In genomic region chr13:40589285-40590109, GRCh38 we compare ENCODE assay signal across 8 cellular contexts.
DNase-seq lines count a peak whose midpoint lies in the region; ATAC-seq and TF ChIP-seq lines count a peak whose summit lies in the region.

No MANE protein-coding gene starts in this region.

- no peaks in the 10 kb centered on the region for H3K36me3 Mint-ChIP-seq in activated B cell treated with CpG ODN at 0.5 μM for 24 hours (ENCODE audit: low read depth)

- intact Hi-C loops in activated B cell treated with CpG ODN at 0.5 μM for 24 hours (cut with micrococcal nuclease): loop anchor here (1.0 kb wide), 4 partner anchors 8 to 144 kb away; no protein-coding TSS in a partner anchor
- intact Hi-C loops in head of caudate nucleus (cut with DNase I): loop anchor here (10.0 kb wide), 1 partner anchor 75 kb away; the partner anchor contains the start of gene FOXO1

- H3K27me3 Mint-ChIP-seq in activated B cell treated with CpG ODN at 0.5 μM for 24 hours: no peaks in the 10 kb centered on the region

- peak overlapping the region; percentile 96 for H3K27ac Mint-ChIP-seq in activated B cell treated with CpG ODN at 0.5 μM for 24 hours

- H3K4me3 Mint-ChIP-seq in activated B cell treated with CpG ODN at 0.5 μM for 24 hours: peak overlapping the region; percentile 81

- no peak for TF ChIP-seq CTCF in activated B cell treated with CpG ODN at 0.5 μM for 24 hours (IDR thresholded peaks at IDR 0.05)

- POLR2A ChIA-PET in activated B cell treated with CpG ODN at 0.5 μM for 24 hours (lab: Charles Lee): interaction anchor here (0.7 to 3.4 kb wide), 10 partner anchors 9 to 520 kb away, joined by 3 to 24 read pairs (median 4); partner anchors contain the start of gene FOXO1

- ATAC-seq in GM21447 (IDR thresholded peaks at IDR 0.05; ENCODE audit: unreplicated experiment): peak; percentile 94
- ATAC-seq in activated B cell treated with CpG ODN at 0.5 μM for 24 hours (ENCODE audit: low read depth): peak; percentile 89

- H3K9me3 Mint-ChIP-seq in activated B cell treated with CpG ODN at 0.5 μM for 24 hours: no peaks in the 10 kb centered on the region

- CTCF ChIA-PET in activated B cell treated with CpG ODN at 0.5 μM for 24 hours (lab: Charles Lee): interaction anchor here (1.6 kb wide), 1 partner anchor 520 kb away, joined by 3 read pairs; no protein-coding TSS in a partner anchor

- DNase-seq in GDM1 (lab: John Stamatoyannopoulos, UW) (peak; percentile 84), HT1080 (ENCODE audit: low read depth) (peak; percentile 86), activated B cell treated with CpG ODN at 0.5 μM for 24 hours (no peak), head of caudate nucleus (peak in 25 of 42 donors; percentile 18 to 72 (median 44)), pulmonary artery endothelial cell (ENCODE audit: low read depth, low spot score) (peak; percentile 93), NCI-H2227 treated with DMSO at 0.1 percent for 48 hours (lab: John Stamatoyannopoulos, UW) (no peak)
- no peak for DNase-seq in stimulated activated CD4-positive, alpha-beta T cell treated with anti-CD3 and anti-CD28 coated beads, Interleukin-12 subunit alpha, Interleukin-12 subunit beta, amount 100 ng/mL, for 4 hours

- H3K4me1 Mint-ChIP-seq in activated B cell treated with CpG ODN at 0.5 μM for 24 hours: peaks cover 99% of the 10 kb centered on the region

Comparison
In these comparisons a context has a peak if more than half of its experiments do, and no peak if none do; other contexts are left out.
1. DNase-seq: peak in GDM1 (single experiment), HT1080 (single experiment), head of caudate nucleus (25 of 42) and pulmonary artery endothelial cell (single experiment); none in activated B cell treated with CpG ODN at 0.5 μM for 24 hours (single experiment), NCI-H2227 treated with DMSO at 0.1 percent for 48 hours (single experiment) and stimulated activated CD4-positive, alpha-beta T cell treated with anti-CD3 and anti-CD28 coated beads, Interleukin-12 subunit alpha, Interleukin-12 subunit beta, amount 100 ng/mL, for 4 hours (single experiment).